ENCODE assay signal across 1 cellular context in the genomic region with DNA sequence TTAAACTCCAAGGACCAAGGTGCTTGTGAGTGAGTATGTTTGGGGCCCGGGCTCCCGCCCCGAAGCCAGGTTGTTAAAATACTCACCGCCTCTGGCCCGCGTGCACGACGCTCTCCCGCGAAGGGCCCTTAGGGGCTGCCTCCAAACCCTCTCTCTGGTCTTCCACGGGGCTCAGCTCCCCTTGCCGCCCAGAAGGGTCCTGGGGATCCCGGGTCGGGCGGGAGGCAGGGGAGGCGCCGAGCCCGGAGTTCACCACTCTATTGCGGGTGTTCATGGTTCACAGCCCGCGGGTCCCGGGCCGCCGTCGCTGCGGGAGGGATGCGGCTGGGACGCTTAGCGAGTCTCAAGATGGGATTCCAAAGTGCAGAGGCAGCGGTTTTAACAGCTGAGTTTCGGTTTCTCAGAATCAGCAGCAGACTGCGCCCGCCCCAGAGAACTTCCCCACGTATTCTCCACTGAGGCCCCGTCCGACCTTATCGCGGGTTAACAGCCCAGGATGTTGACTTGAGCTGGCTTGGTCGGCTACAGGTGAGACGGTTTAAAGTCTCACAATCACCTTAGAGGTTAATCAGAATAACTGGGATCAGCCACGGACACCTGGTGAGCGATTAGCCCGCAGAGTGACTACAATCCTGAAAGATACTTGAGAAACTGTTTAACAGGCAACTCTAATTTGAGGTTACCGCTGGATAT.
TF ChIP-seq lines count a peak whose summit lies in the region.

A gene with protein sequence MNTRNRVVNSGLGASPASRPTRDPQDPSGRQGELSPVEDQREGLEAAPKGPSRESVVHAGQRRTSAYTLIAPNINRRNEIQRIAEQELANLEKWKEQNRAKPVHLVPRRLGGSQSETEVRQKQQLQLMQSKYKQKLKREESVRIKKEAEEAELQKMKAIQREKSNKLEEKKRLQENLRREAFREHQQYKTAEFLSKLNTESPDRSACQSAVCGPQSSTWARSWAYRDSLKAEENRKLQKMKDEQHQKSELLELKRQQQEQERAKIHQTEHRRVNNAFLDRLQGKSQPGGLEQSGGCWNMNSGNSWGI (minus strand): TSS at position 350 of the 693 bp plus-strand sequence. CDS start 76 bp downstream, at position 274.

TF ChIP-seq in HEK293, 187 proteins besides CTCF, POLR2A, EP300 and RAD21 (continued from another document):
- TF ChIP-seq, protein P1, sequence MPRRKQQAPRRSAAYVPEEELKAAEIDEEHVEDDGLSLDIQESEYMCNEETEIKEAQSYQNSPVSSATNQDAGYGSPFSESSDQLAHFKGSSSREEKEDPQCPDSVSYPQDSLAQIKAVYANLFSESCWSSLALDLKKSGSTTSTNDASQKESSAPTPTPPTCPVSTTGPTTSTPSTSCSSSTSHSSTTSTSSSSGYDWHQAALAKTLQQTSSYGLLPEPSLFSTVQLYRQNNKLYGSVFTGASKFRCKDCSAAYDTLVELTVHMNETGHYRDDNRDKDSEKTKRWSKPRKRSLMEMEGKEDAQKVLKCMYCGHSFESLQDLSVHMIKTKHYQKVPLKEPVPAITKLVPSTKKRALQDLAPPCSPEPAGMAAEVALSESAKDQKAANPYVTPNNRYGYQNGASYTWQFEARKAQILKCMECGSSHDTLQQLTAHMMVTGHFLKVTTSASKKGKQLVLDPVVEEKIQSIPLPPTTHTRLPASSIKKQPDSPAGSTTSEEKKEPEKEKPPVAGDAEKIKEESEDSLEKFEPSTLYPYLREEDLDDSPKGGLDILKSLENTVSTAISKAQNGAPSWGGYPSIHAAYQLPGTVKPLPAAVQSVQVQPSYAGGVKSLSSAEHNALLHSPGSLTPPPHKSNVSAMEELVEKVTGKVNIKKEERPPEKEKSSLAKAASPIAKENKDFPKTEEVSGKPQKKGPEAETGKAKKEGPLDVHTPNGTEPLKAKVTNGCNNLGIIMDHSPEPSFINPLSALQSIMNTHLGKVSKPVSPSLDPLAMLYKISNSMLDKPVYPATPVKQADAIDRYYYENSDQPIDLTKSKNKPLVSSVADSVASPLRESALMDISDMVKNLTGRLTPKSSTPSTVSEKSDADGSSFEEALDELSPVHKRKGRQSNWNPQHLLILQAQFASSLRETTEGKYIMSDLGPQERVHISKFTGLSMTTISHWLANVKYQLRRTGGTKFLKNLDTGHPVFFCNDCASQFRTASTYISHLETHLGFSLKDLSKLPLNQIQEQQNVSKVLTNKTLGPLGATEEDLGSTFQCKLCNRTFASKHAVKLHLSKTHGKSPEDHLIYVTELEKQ (tag by site-specific recombination; IDR thresholded peaks at IDR 0.05; ENCODE audit: borderline replicate concordance), result no peak
- no peak for TF ChIP-seq ZNF16 (tag by site-specific recombination; IDR thresholded peaks at IDR 0.05; ENCODE audit: low read depth)
- TF ChIP-seq ZNF792 (tag by site-specific recombination; IDR thresholded peaks at IDR 0.05), result no peak
- no peak for TF ChIP-seq ZNF830 (tag by site-specific recombination; IDR thresholded peaks at IDR 0.05; ENCODE audit: low read depth)
- no peak for TF ChIP-seq ZNF560 (tag by site-specific recombination; IDR thresholded peaks at IDR 0.05; ENCODE audit: borderline replicate concordance)
- no peak for TF ChIP-seq ZNF366 (tag by site-specific recombination; conservative IDR thresholded peaks at IDR 0.05)
- TF ChIP-seq ZBTB20 (tag by site-specific recombination; IDR thresholded peaks at IDR 0.05), result peak; percentile 82
- no peak for TF ChIP-seq ZNF138 (tag by site-specific recombination; IDR thresholded peaks at IDR 0.05; ENCODE audit: borderline replicate concordance)
- TF ChIP-seq ZFP69B (tag by site-specific recombination; IDR thresholded peaks at IDR 0.05), result 0 out of 2 replicates have a peak, but pooled peaks have one; percentile 17
- TF ChIP-seq, protein P2, sequence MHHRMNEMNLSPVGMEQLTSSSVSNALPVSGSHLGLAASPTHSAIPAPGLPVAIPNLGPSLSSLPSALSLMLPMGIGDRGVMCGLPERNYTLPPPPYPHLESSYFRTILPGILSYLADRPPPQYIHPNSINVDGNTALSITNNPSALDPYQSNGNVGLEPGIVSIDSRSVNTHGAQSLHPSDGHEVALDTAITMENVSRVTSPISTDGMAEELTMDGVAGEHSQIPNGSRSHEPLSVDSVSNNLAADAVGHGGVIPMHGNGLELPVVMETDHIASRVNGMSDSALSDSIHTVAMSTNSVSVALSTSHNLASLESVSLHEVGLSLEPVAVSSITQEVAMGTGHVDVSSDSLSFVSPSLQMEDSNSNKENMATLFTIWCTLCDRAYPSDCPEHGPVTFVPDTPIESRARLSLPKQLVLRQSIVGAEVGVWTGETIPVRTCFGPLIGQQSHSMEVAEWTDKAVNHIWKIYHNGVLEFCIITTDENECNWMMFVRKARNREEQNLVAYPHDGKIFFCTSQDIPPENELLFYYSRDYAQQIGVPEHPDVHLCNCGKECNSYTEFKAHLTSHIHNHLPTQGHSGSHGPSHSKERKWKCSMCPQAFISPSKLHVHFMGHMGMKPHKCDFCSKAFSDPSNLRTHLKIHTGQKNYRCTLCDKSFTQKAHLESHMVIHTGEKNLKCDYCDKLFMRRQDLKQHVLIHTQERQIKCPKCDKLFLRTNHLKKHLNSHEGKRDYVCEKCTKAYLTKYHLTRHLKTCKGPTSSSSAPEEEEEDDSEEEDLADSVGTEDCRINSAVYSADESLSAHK (tag by site-specific recombination; IDR thresholded peaks at IDR 0.05), result no peak
- no peak for TF ChIP-seq ZNF211 (tag by site-specific recombination; IDR thresholded peaks at IDR 0.05; ENCODE audit: low read depth)
- no peak for TF ChIP-seq ZNF404 (tag by site-specific recombination; IDR thresholded peaks at IDR 0.05)
- no peak for TF ChIP-seq ZNF302 (tag by site-specific recombination; IDR thresholded peaks at IDR 0.05; ENCODE audit: low read depth)
- TF ChIP-seq ZNF747 (tag by site-specific recombination; IDR thresholded peaks at IDR 0.05), result no peak
- no peak for TF ChIP-seq ZNF76 (tag by site-specific recombination; IDR thresholded peaks at IDR 0.05; ENCODE audit: borderline replicate concordance, low read depth)
- peak; percentile 84 for TF ChIP-seq GLIS2 (tag by site-specific recombination; IDR thresholded peaks at IDR 0.05)
- TF ChIP-seq, protein P3, sequence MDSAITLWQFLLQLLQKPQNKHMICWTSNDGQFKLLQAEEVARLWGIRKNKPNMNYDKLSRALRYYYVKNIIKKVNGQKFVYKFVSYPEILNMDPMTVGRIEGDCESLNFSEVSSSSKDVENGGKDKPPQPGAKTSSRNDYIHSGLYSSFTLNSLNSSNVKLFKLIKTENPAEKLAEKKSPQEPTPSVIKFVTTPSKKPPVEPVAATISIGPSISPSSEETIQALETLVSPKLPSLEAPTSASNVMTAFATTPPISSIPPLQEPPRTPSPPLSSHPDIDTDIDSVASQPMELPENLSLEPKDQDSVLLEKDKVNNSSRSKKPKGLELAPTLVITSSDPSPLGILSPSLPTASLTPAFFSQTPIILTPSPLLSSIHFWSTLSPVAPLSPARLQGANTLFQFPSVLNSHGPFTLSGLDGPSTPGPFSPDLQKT (IDR thresholded peaks at IDR 0.05; ENCODE audit: borderline replicate concordance, low read depth, low read length), result no peak
- no peak for TF ChIP-seq ZNF600 (tag by site-specific recombination; IDR thresholded peaks at IDR 0.05)
- TF ChIP-seq, protein P4, sequence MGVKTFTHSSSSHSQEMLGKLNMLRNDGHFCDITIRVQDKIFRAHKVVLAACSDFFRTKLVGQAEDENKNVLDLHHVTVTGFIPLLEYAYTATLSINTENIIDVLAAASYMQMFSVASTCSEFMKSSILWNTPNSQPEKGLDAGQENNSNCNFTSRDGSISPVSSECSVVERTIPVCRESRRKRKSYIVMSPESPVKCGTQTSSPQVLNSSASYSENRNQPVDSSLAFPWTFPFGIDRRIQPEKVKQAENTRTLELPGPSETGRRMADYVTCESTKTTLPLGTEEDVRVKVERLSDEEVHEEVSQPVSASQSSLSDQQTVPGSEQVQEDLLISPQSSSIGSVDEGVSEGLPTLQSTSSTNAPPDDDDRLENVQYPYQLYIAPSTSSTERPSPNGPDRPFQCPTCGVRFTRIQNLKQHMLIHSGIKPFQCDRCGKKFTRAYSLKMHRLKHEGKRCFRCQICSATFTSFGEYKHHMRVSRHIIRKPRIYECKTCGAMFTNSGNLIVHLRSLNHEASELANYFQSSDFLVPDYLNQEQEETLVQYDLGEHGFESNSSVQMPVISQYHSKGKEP (tag by site-specific recombination; IDR thresholded peaks at IDR 0.05), result no peak
- TF ChIP-seq ZNF18 (tag by site-specific recombination; IDR thresholded peaks at IDR 0.05), result no peak
- TF ChIP-seq RBAK (tag by site-specific recombination; IDR thresholded peaks at IDR 0.05), result no peak
- no peak for TF ChIP-seq ZNF2 (tag by site-specific recombination; IDR thresholded peaks at IDR 0.05)
- TF ChIP-seq GLI4 (tag by site-specific recombination; IDR thresholded peaks at IDR 0.05), result no peak
- peak; percentile 8; the same call in 1 of the 2 replicates for TF ChIP-seq ZNF394 (tag by site-specific recombination; IDR thresholded peaks at IDR 0.05; ENCODE audit: borderline replicate concordance)
- TF ChIP-seq, protein P5, sequence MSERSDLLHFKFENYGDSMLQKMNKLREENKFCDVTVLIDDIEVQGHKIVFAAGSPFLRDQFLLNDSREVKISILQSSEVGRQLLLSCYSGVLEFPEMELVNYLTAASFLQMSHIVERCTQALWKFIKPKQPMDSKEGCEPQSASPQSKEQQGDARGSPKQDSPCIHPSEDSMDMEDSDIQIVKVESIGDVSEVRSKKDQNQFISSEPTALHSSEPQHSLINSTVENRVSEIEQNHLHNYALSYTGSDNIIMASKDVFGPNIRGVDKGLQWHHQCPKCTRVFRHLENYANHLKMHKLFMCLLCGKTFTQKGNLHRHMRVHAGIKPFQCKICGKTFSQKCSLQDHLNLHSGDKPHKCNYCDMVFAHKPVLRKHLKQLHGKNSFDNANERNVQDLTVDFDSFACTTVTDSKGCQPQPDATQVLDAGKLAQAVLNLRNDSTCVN (tag by site-specific recombination; optimal IDR thresholded peaks at IDR 0.05), result peak; percentile 57
- TF ChIP-seq ZNF362 (tag by site-specific recombination; IDR thresholded peaks at IDR 0.05), result no peak
- TF ChIP-seq ZNF221 (tag by site-specific recombination; IDR thresholded peaks at IDR 0.05; ENCODE audit: borderline replicate concordance), result no peak
TF ChIP-seq in HEK293: peak in this region for 10.
